Comparison of ENCODE assay signal across 11 cellular contexts in the genomic region with DNA sequence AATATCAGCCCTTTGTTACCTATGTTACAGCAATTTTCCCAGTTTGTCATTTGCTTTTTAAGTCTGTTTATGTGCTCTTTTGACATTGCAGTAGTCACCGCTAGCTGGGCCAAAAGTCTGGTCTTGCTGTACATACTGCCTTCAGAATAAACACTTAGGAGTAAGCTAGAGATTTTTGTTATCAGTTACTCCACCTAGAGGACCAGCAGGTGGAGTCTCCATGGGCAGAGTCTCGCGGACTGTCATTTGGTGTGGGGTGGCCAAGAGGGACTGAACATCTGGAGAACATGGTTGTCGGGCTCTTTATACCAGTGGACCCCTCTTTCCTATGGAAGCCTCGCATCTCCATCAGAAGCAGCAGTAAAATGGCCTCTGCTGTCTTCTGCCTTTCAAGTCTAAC. TPM values are rescaled to one million over a fixed set of nuclear protein-coding genes. Genes with fewer than 3 reads are reported as not detected.
DNase-seq lines count a peak whose midpoint lies in the region; ATAC-seq and TF ChIP-seq lines count a peak whose summit lies in the region.
"Had no signal": no experiment of that assay in that cellular context is flagged by ENCODE, and none has a peak within 500 bp of the region (broad histone marks: within the 10 kb centered on the region; RNA-seq: fewer than 3 reads in every experiment).

No MANE protein-coding gene starts in this region.

- peaks cover 13 to 24% of the 10 kb centered on the region in 2 donors for H3K36me3 Mint-ChIP-seq in CD14-positive monocyte
- peaks cover 2% of the 10 kb centered on the region for H3K36me3 Mint-ChIP-seq in activated T-helper 1 cell treated with anti-CD3 and anti-CD28 coated beads, Interleukin-12 subunit alpha, Interleukin-12 subunit beta, Interleukin-2, Interleukin-4 antibody, amounts not matched to agents 30 ng/mL and 10 ng/mL and 1 ng/mL, durations not matched to agents 14 hours and 24 hours and 36 hours (ENCODE audit: low read depth)
- no peaks in the 10 kb centered on the region for H3K36me3 Mint-ChIP-seq in naive thymus-derived CD8-positive, alpha-beta T cell

- TF ChIP-seq CTCF in CD14-positive monocyte (IDR thresholded peaks at IDR 0.05) (no peak), GM12864 (IDR thresholded peaks at IDR 0.05; ENCODE audit: low read depth, low read length, missing control alignments) (peak; percentile 29)

- intact Hi-C loops in CD14-positive monocyte (cut with micrococcal nuclease), result no loop called here
- intact Hi-C loops in activated T-helper 1 cell treated with anti-CD3 and anti-CD28 coated beads, Interleukin-12 subunit alpha, Interleukin-12 subunit beta, Interleukin-2, Interleukin-4 antibody, amounts not matched to agents 30 ng/mL and 10 ng/mL and 1 ng/mL, durations not matched to agents 14 hours and 24 hours and 36 hours (cut with micrococcal nuclease), result loop anchor here (5.0 kb wide), 1 partner anchor 449 kb away; the partner anchor contains the start of gene TRIM52

- peak overlapping the region; percentile 95 to 100 for H3K4me3 Mint-ChIP-seq in CD14-positive monocyte
- peak overlapping the region; percentile 41 for H3K4me3 Mint-ChIP-seq in activated T-helper 1 cell treated with anti-CD3 and anti-CD28 coated beads, Interleukin-12 subunit alpha, Interleukin-12 subunit beta, Interleukin-2, Interleukin-4 antibody, amounts not matched to agents 30 ng/mL and 10 ng/mL and 1 ng/mL, durations not matched to agents 14 hours and 24 hours and 36 hours
- H3K4me3 Mint-ChIP-seq in naive thymus-derived CD8-positive, alpha-beta T cell, result peak overlapping the region in 3 of 10 donors; percentile 7 to 74 (median 42)
- H3K4me3 Mint-ChIP-seq: WTC11 had no signal

- peaks cover 78% of the 10 kb centered on the region for H3K4me1 Mint-ChIP-seq in CD14-positive monocyte
- H3K4me1 Mint-ChIP-seq in activated T-helper 1 cell treated with anti-CD3 and anti-CD28 coated beads, Interleukin-12 subunit alpha, Interleukin-12 subunit beta, Interleukin-2, Interleukin-4 antibody, amounts not matched to agents 30 ng/mL and 10 ng/mL and 1 ng/mL, durations not matched to agents 14 hours and 24 hours and 36 hours (ENCODE audit: low read depth), result peaks cover 56% of the 10 kb centered on the region
- peaks cover 38 to 82% (median 63%) of the 10 kb centered on the region in 4 donors for H3K4me1 Mint-ChIP-seq in naive thymus-derived CD8-positive, alpha-beta T cell

- no peak for DNase-seq in CD14-positive monocyte (ENCODE audit: low spot score)
- DNase-seq in GM12864 (ENCODE audit: low read depth), result no peak
- no peak for DNase-seq in activated T-helper 1 cell treated with anti-CD3 and anti-CD28 coated beads, Interleukin-12 subunit alpha, Interleukin-12 subunit beta, Interleukin-2, Interleukin-4 antibody, amounts not matched to agents 30 ng/mL and 10 ng/mL and 1 ng/mL, durations not matched to agents 14 hours and 24 hours and 36 hours (ENCODE audit: low spot score)
- DNase-seq in naive thymus-derived CD8-positive, alpha-beta T cell, result no peak
- no peak for DNase-seq in T-helper 9 cell
- no peak for DNase-seq in HK-2 (ENCODE audit: unreplicated experiment)
- DNase-seq: activated naive CD4-positive, alpha-beta T cell; NCI-H2029 had no signal

- POLR2A ChIA-PET in naive thymus-derived CD8-positive, alpha-beta T cell (lab: Charles Lee), result interaction anchor here (0.6 to 21.8 kb wide), 6 partner anchors 10 to 346 kb away, joined by 3 to 642 read pairs (median 32); partner anchors contain the start of genes MGAT1 and ZFP62

- peak overlapping the region in 6 of 7 donors; percentile 77 to 99 (median 97) for H3K27ac Mint-ChIP-seq in CD14-positive monocyte
- no peak overlapping the region for H3K27ac Mint-ChIP-seq in activated T-helper 1 cell treated with anti-CD3 and anti-CD28 coated beads, Interleukin-12 subunit alpha, Interleukin-12 subunit beta, Interleukin-2, Interleukin-4 antibody, amounts not matched to agents 30 ng/mL and 10 ng/mL and 1 ng/mL, durations not matched to agents 14 hours and 24 hours and 36 hours
- peak overlapping the region; percentile 37 to 98 (median 82) for H3K27ac Mint-ChIP-seq in naive thymus-derived CD8-positive, alpha-beta T cell
- H3K27ac Mint-ChIP-seq: WTC11 had no signal

- peaks cover 0 to 4% (median 2%) of the 10 kb centered on the region in 3 donors for H3K27me3 Mint-ChIP-seq in CD14-positive monocyte (ENCODE audit: low read depth in 3 of 3)
- peaks cover 6% of the 10 kb centered on the region for H3K27me3 Mint-ChIP-seq in activated T-helper 1 cell treated with anti-CD3 and anti-CD28 coated beads, Interleukin-12 subunit alpha, Interleukin-12 subunit beta, Interleukin-2, Interleukin-4 antibody, amounts not matched to agents 30 ng/mL and 10 ng/mL and 1 ng/mL, durations not matched to agents 14 hours and 24 hours and 36 hours (ENCODE audit: insufficient read depth)
- H3K27me3 Mint-ChIP-seq in naive thymus-derived CD8-positive, alpha-beta T cell, result no peaks in the 10 kb centered on the region

- no peak for ATAC-seq in naive thymus-derived CD8-positive, alpha-beta T cell
- ATAC-seq in HG02678 (IDR thresholded peaks at IDR 0.05; ENCODE audit: unreplicated experiment) (no peak), HG03135 (IDR thresholded peaks at IDR 0.05; ENCODE audit: unreplicated experiment) (no peak)
- ATAC-seq: WTC11 had no signal

- no peaks in the 10 kb centered on the region for H3K9me3 Mint-ChIP-seq in CD14-positive monocyte
- H3K9me3 Mint-ChIP-seq in activated T-helper 1 cell treated with anti-CD3 and anti-CD28 coated beads, Interleukin-12 subunit alpha, Interleukin-12 subunit beta, Interleukin-2, Interleukin-4 antibody, amounts not matched to agents 30 ng/mL and 10 ng/mL and 1 ng/mL, durations not matched to agents 14 hours and 24 hours and 36 hours, result no peaks in the 10 kb centered on the region
- H3K9me3 Mint-ChIP-seq in naive thymus-derived CD8-positive, alpha-beta T cell, result no peaks in the 10 kb centered on the region
- H3K9me3 Mint-ChIP-seq: WTC11 had no signal

- no peak overlapping the region for H3K4me3 ChIP-seq in GM12864 (ENCODE audit: low read depth, low read length)

RNA-seq across cellular contexts. Expression of gene MGAT1, which starts 10.8 kb away (rescaled TPM):
- 100 to 1,000 TPM; 385 to 523 TPM for polyA plus RNA-seq in CD14-positive monocyte
- 106 and 107 TPM in 2 replicates for total RNA-seq in activated T-helper 1 cell treated with anti-CD3 and anti-CD28 coated beads, Interleukin-12 subunit alpha, Interleukin-12 subunit beta, Interleukin-2, Interleukin-4 antibody, amounts not matched to agents 30 ng/mL and 10 ng/mL and 1 ng/mL, durations not matched to agents 14 hours and 24 hours and 36 hours
- 100 to 1,000 TPM; 195 to 205 TPM for total RNA-seq in naive thymus-derived CD8-positive, alpha-beta T cell
- 100 to 1,000 TPM; 108 to 149 (median 111) TPM for polyA plus RNA-seq in naive thymus-derived CD8-positive, alpha-beta T cell

RNA-seq across cellular contexts. Expression of gene ZFP62, which starts 47.7 kb away (rescaled TPM):
- 1 to 10 TPM; 4.1 to 7.1 TPM for polyA plus RNA-seq in CD14-positive monocyte
- total RNA-seq in activated T-helper 1 cell treated with anti-CD3 and anti-CD28 coated beads, Interleukin-12 subunit alpha, Interleukin-12 subunit beta, Interleukin-2, Interleukin-4 antibody, amounts not matched to agents 30 ng/mL and 10 ng/mL and 1 ng/mL, durations not matched to agents 14 hours and 24 hours and 36 hours, result 28.4 and 28.5 TPM in 2 replicates
- 10 to 100 TPM; 66.5 to 74.4 TPM for total RNA-seq in naive thymus-derived CD8-positive, alpha-beta T cell
- polyA plus RNA-seq in naive thymus-derived CD8-positive, alpha-beta T cell, result 10 to 100 TPM; 20.0 to 26.0 (median 25.7) TPM
